ENCODE assay signal across 34 cellular contexts in genomic region chr20:18266282-18266681, GRCh38.
"Had no signal": no experiment of that assay in that cellular context is flagged by ENCODE, and none has a peak within 500 bp of the region (broad histone marks: within the 10 kb centered on the region; RNA-seq: fewer than 3 reads in every experiment).

No MANE protein-coding gene starts in this region.

- ATAC-seq: activated CD4-positive, alpha-beta T cell treated with anti-CD3 and anti-CD28 coated beads for 36 hours; activated CD4-positive, CD25-positive, alpha-beta regulatory T cell treated with anti-CD3 and anti-CD28 coated beads, Interleukin-2, amount 50 U/mL, for 24 hours; activated CD8-positive, alpha-beta memory T cell treated with anti-CD3 and anti-CD28 coated beads, Interleukin-2, amount 10 ng/mL, durations not matched to agents 7 days and 5 days; activated CD8-positive, alpha-beta T cell treated with anti-CD3 and anti-CD28 coated beads, Interleukin-2, amount 10 ng/mL, durations not matched to agents 7 days and 5 days had no signal

- H3K4me3 Mint-ChIP-seq: activated CD4-positive, alpha-beta memory T cell treated with anti-CD3 and anti-CD28 coated beads, Interleukin-2, amount 10 ng/mL, durations not matched to agents 7 days and 5 days; activated CD4-positive, alpha-beta T cell treated with anti-CD3 and anti-CD28 coated beads for 36 hours; activated CD4-positive, alpha-beta T cell treated with anti-CD3 and anti-CD28 coated beads, Interleukin-2, amount 10 ng/mL, durations not matched to agents 7 days and 5 days; activated CD8-positive, alpha-beta memory T cell treated with anti-CD3 and anti-CD28 coated beads, Interleukin-2, amount 10 ng/mL, durations not matched to agents 7 days and 5 days; activated CD8-positive, alpha-beta T cell treated with anti-CD3 and anti-CD28 coated beads, Interleukin-2, amount 10 ng/mL, durations not matched to agents 7 days and 5 days; activated naive CD4-positive, alpha-beta T cell treated with anti-CD3 and anti-CD28 coated beads, Interleukin-2, amount 10 ng/mL, durations not matched to agents 7 days and 5 days; activated naive CD4-positive, alpha-beta T cell treated with anti-CD3 and anti-CD28 coated beads, Interleukin-2, amount 50 U/mL, for 24 hours; activated naive CD8-positive, alpha-beta T cell treated with anti-CD3 and anti-CD28 coated beads for 36 hours; activated T-cell treated with anti-CD3 and anti-CD28 coated beads, Interleukin-2, amount 50 U/mL, for 24 hours; brain; T-helper 1 cell treated with Interleukin-12 subunit alpha and Interleukin-12 subunit beta and Interleukin-4 antibody, amounts not matched to agents 30 μg/mL and 1 μg/mL, for 36 hours; T-helper 2 cell treated with Interferon-gamma antibody and Interleukin-4, amounts not matched to agents 5 μg/mL and 100 μg/mL, for 36 hours had no signal

- H3K4me1 Mint-ChIP-seq: activated CD4-positive, alpha-beta memory T cell treated with anti-CD3 and anti-CD28 coated beads, Interleukin-2, amount 10 ng/mL, durations not matched to agents 7 days and 5 days; activated CD4-positive, alpha-beta T cell treated with anti-CD3 and anti-CD28 coated beads for 36 hours; activated CD4-positive, alpha-beta T cell treated with anti-CD3 and anti-CD28 coated beads, Interleukin-2, amount 10 ng/mL, durations not matched to agents 7 days and 5 days; activated naive CD4-positive, alpha-beta T cell treated with anti-CD3 and anti-CD28 coated beads, Interleukin-2, amount 10 ng/mL, durations not matched to agents 7 days and 5 days; activated naive CD4-positive, alpha-beta T cell treated with anti-CD3 and anti-CD28 coated beads, Interleukin-2, amount 50 U/mL, for 24 hours; activated naive CD8-positive, alpha-beta T cell treated with anti-CD3 and anti-CD28 coated beads for 36 hours had no signal

- H3K4me3 ChIP-seq: ascending aorta had no signal

- H3K36me3 Mint-ChIP-seq: activated CD8-positive, alpha-beta memory T cell treated with anti-CD3 and anti-CD28 coated beads, Interleukin-2, amount 10 ng/mL, durations not matched to agents 7 days and 5 days; activated naive CD4-positive, alpha-beta T cell treated with anti-CD3 and anti-CD28 coated beads, Interleukin-2, amount 10 ng/mL, durations not matched to agents 7 days and 5 days; activated naive CD4-positive, alpha-beta T cell treated with anti-CD3 and anti-CD28 coated beads, Interleukin-2, amount 50 U/mL, for 24 hours; activated naive CD8-positive, alpha-beta T cell treated with anti-CD3 and anti-CD28 coated beads for 36 hours; brain had no signal

- H3K27ac ChIP-seq: ascending aorta, VCaP had no signal

- H3K27ac Mint-ChIP-seq: activated CD4-positive, alpha-beta memory T cell treated with anti-CD3 and anti-CD28 coated beads, Interleukin-2, amount 10 ng/mL, durations not matched to agents 7 days and 5 days; activated CD4-positive, alpha-beta T cell treated with anti-CD3 and anti-CD28 coated beads for 36 hours; activated CD4-positive, alpha-beta T cell treated with anti-CD3 and anti-CD28 coated beads, Interleukin-2, amount 10 ng/mL, durations not matched to agents 7 days and 5 days; activated CD8-positive, alpha-beta memory T cell treated with anti-CD3 and anti-CD28 coated beads, Interleukin-2, amount 10 ng/mL, durations not matched to agents 7 days and 5 days; activated CD8-positive, alpha-beta T cell treated with anti-CD3 and anti-CD28 coated beads, Interleukin-2, amount 10 ng/mL, durations not matched to agents 7 days and 5 days; activated naive CD4-positive, alpha-beta T cell treated with anti-CD3 and anti-CD28 coated beads, Interleukin-2, amount 10 ng/mL, durations not matched to agents 7 days and 5 days; activated naive CD4-positive, alpha-beta T cell treated with anti-CD3 and anti-CD28 coated beads, Interleukin-2, amount 50 U/mL, for 24 hours; activated naive CD8-positive, alpha-beta T cell treated with anti-CD3 and anti-CD28 coated beads for 36 hours; activated T-cell treated with anti-CD3 and anti-CD28 coated beads, Interleukin-2, amount 50 U/mL, for 24 hours; activated T-helper 2 cell treated with anti-CD3 and anti-CD28 coated beads, Interferon-gamma antibody, Interleukin-2, Interleukin-4, amounts not matched to agents 10 μg/mL and 5 μg/mL and 100 μg/mL, durations not matched to agents 14 hours and 24 hours and 36 hours; brain; T-helper 1 cell treated with Interleukin-12 subunit alpha and Interleukin-12 subunit beta and Interleukin-4 antibody, amounts not matched to agents 30 μg/mL and 1 μg/mL, for 36 hours; T-helper 2 cell treated with Interferon-gamma antibody and Interleukin-4, amounts not matched to agents 5 μg/mL and 100 μg/mL, for 36 hours had no signal

- DNase-seq: activated CD4-positive, alpha-beta memory T cell treated with anti-CD3 and anti-CD28 coated beads, Interleukin-2, amount 10 ng/mL, durations not matched to agents 7 days and 5 days; activated CD4-positive, alpha-beta T cell treated with anti-CD3 and anti-CD28 coated beads for 1 hour; activated CD4-positive, alpha-beta T cell treated with anti-CD3 and anti-CD28 coated beads for 36 hours; activated CD4-positive, alpha-beta T cell treated with anti-CD3 and anti-CD28 coated beads for 48 hours; activated CD4-positive, alpha-beta T cell treated with anti-CD3 and anti-CD28 coated beads, Interleukin-2, amount 10 ng/mL, durations not matched to agents 7 days and 5 days; activated CD4-positive, alpha-beta T cell treated with anti-CD3 and anti-CD28 coated beads, Interleukin-2, amount 50 U/mL, for 48 hours; activated CD4-positive, CD25-positive, alpha-beta regulatory T cell; activated CD8-positive, alpha-beta memory T cell treated with anti-CD3 and anti-CD28 coated beads for 24 hours; activated CD8-positive, alpha-beta memory T cell treated with anti-CD3 and anti-CD28 coated beads, Interleukin-2, amount 10 ng/mL, durations not matched to agents 7 days and 5 days; activated CD8-positive, alpha-beta memory T cell treated with anti-CD3 and anti-CD28 coated beads, Interleukin-2, amount 50 U/mL, for 48 hours; activated CD8-positive, alpha-beta T cell treated with anti-CD3 and anti-CD28 coated beads, Interleukin-2, amount 10 ng/mL, durations not matched to agents 7 days and 5 days; activated effector memory CD4-positive, alpha-beta T cell treated with Interleukin-2 at 50 U/mL for 16 hours; activated gamma-delta T cell; activated naive CD4-positive, alpha-beta T cell treated with anti-CD3 and anti-CD28 coated beads, Interleukin-2, amount 10 ng/mL, durations not matched to agents 7 days and 5 days; activated naive CD4-positive, alpha-beta T cell treated with Interleukin-2 at 50 U/mL for 16 hours; activated naive CD8-positive, alpha-beta T cell treated with anti-CD3 and anti-CD28 coated beads for 36 hours; activated T-cell treated with anti-CD3 and anti-CD28 coated beads, Interleukin-2, amount 50 U/mL, for 24 hours; activated T-cell treated with anti-CD3 and anti-CD28 coated beads, Interleukin-2, amount 50 U/mL, for 48 hours; amygdala; anterior cingulate cortex; central memory CD4-positive, alpha-beta T cell; T-helper 1 cell; T-helper 2 cell; T-helper 9 cell had no signal

- H3K36me3 ChIP-seq: ascending aorta had no signal

- H3K27me3 ChIP-seq: ascending aorta had no signal

- H3K9me3 ChIP-seq: ascending aorta had no signal

- H3K9me3 Mint-ChIP-seq: activated CD4-positive, alpha-beta memory T cell treated with anti-CD3 and anti-CD28 coated beads, Interleukin-2, amount 10 ng/mL, durations not matched to agents 7 days and 5 days; activated CD4-positive, alpha-beta T cell treated with anti-CD3 and anti-CD28 coated beads, Interleukin-2, amount 10 ng/mL, durations not matched to agents 7 days and 5 days; activated naive CD4-positive, alpha-beta T cell treated with anti-CD3 and anti-CD28 coated beads, Interleukin-2, amount 10 ng/mL, durations not matched to agents 7 days and 5 days; activated naive CD4-positive, alpha-beta T cell treated with anti-CD3 and anti-CD28 coated beads, Interleukin-2, amount 50 U/mL, for 24 hours; activated naive CD8-positive, alpha-beta T cell treated with anti-CD3 and anti-CD28 coated beads for 36 hours; activated T-cell treated with anti-CD3 and anti-CD28 coated beads, Interleukin-2, amount 50 U/mL, for 24 hours; activated T-helper 2 cell treated with anti-CD3 and anti-CD28 coated beads, Interferon-gamma antibody, Interleukin-2, Interleukin-4, amounts not matched to agents 10 μg/mL and 5 μg/mL and 100 μg/mL, durations not matched to agents 14 hours and 24 hours and 36 hours; brain; T-helper 1 cell treated with Interleukin-12 subunit alpha and Interleukin-12 subunit beta and Interleukin-4 antibody, amounts not matched to agents 30 μg/mL and 1 μg/mL, for 36 hours; T-helper 2 cell treated with Interferon-gamma antibody and Interleukin-4, amounts not matched to agents 5 μg/mL and 100 μg/mL, for 36 hours had no signal

- FAIRE-seq: colon, TTC549 had no signal

- H3K4me1 ChIP-seq: ascending aorta had no signal
